In genomic region chr11:86161373-86162255, GRCh38 we compare ENCODE assay signal across 12 cellular contexts.
DNase-seq lines count a peak whose midpoint lies in the region; ATAC-seq and TF ChIP-seq lines count a peak whose summit lies in the region.
"Had no signal": no experiment of that assay in that cellular context is flagged by ENCODE, and none has a peak within 500 bp of the region (broad histone marks: within the 10 kb centered on the region; RNA-seq: fewer than 3 reads in every experiment).

No MANE protein-coding gene starts in this region.

- no peaks in the 10 kb centered on the region for H3K27me3 Mint-ChIP-seq in CD8-positive, alpha-beta memory T cell
- H3K27me3 Mint-ChIP-seq in WTC11 (ENCODE audit: low read depth) = no peaks in the 10 kb centered on the region

- H3K9ac ChIP-seq in fibroblast of lung (ENCODE audit: insufficient read depth, low read length) = no peak overlapping the region

- CTCF ChIA-PET in CD8-positive, alpha-beta memory T cell (lab: Charles Lee) = interaction anchor here (1.5 kb wide), 1 partner anchor 134 kb away, joined by 3 read pairs; no protein-coding TSS in a partner anchor
- CTCF ChIA-PET in WTC11 (lab: Charles Lee) = interaction anchor here (0.9 to 1.3 kb wide), 2 partner anchors 32 to 57 kb away, joined by 4 to 5 read pairs; no protein-coding TSS in a partner anchor

- H3K9me3 ChIP-seq in CD8-positive, alpha-beta memory T cell (ENCODE audit: low read length) = no peaks in the 10 kb centered on the region
- no peaks in the 10 kb centered on the region for H3K9me3 ChIP-seq in SJCRH30 (replicated peaks)
- no peaks in the 10 kb centered on the region for H3K9me3 ChIP-seq in fibroblast of lung (ENCODE audit: control insufficient read depth, insufficient read depth, low read depth, low read length)
- no peaks in the 10 kb centered on the region for H3K9me3 ChIP-seq in psoas muscle
- no peaks in the 10 kb centered on the region for H3K9me3 ChIP-seq in BE2C

- intact Hi-C loops in psoas muscle (cut with DNase I) = no loop called here

- H3K36me3 ChIP-seq in CD8-positive, alpha-beta memory T cell (ENCODE audit: insufficient read depth, low read length) = no peaks in the 10 kb centered on the region
- H3K36me3 ChIP-seq in SJCRH30 (no peaks in the 10 kb centered on the region), fibroblast of lung (ENCODE audit: control insufficient read depth, insufficient read depth, low read length) (no peaks in the 10 kb centered on the region), psoas muscle (ENCODE audit: insufficient read depth in 1 of 2, low read depth in 1 of 2) (no peaks in the 10 kb centered on the region), BE2C (no peaks in the 10 kb centered on the region)

- TF ChIP-seq CTCF in fibroblast of lung (conservative IDR thresholded peaks at IDR 0.05 in 1 of 2, IDR thresholded peaks at IDR 0.05 in 1 of 2; ENCODE audit: low read depth in 1 of 2, low read length in 2 of 2) (no peak), psoas muscle (IDR thresholded peaks at IDR 0.05) (no peak), BE2C (IDR thresholded peaks at IDR 0.05; ENCODE audit: low read depth, low read length) (no peak), WTC11 (IDR thresholded peaks at IDR 0.05) (no peak)

- no peaks in the 10 kb centered on the region for H4K20me1 ChIP-seq in fibroblast of lung (ENCODE audit: control insufficient read depth, extremely low read depth, insufficient read depth, low read length)

- H3K27me3 ChIP-seq in CD8-positive, alpha-beta memory T cell (ENCODE audit: insufficient read depth, low read length, poor library complexity, severe bottlenecking) = no peaks in the 10 kb centered on the region
- no peaks in the 10 kb centered on the region for H3K27me3 ChIP-seq in SJCRH30
- no peaks in the 10 kb centered on the region for H3K27me3 ChIP-seq in fibroblast of lung (ENCODE audit: control insufficient read depth, insufficient read depth, low read length)
- H3K27me3 ChIP-seq in psoas muscle (ENCODE audit: insufficient read depth in 3 of 3, low read length in 2 of 3) = no peaks in the 10 kb centered on the region
- H3K27me3 ChIP-seq in BE2C = no peaks in the 10 kb centered on the region

- H3K9me3 Mint-ChIP-seq in CD8-positive, alpha-beta memory T cell = no peaks in the 10 kb centered on the region
- peaks cover 5% of the 10 kb centered on the region; the same call in 1 of the 2 replicates for H3K9me3 Mint-ChIP-seq in WTC11
- H3K9me3 Mint-ChIP-seq: CD8-positive, alpha-beta T cell; neural crest cell had no signal

- POLR2A ChIA-PET in CD8-positive, alpha-beta memory T cell (lab: Charles Lee) = no interaction called here
- POLR2A ChIA-PET in WTC11 (lab: Charles Lee) = interaction anchor here (1.0 kb wide), 1 partner anchor 12 kb away, joined by 5 read pairs; no protein-coding TSS in a partner anchor

- DNase-seq in CD8-positive, alpha-beta memory T cell = no peak
- DNase-seq in SJCRH30 (peak in 1 of 2 experiments; percentile 59), fibroblast of lung (ENCODE audit: low read depth in 2 of 2) (no peak), psoas muscle (no peak), BE2C (no peak), retina (no peak), WTC11 (ENCODE audit: low spot score) (no peak)
- DNase-seq: activated CD4-positive, alpha-beta T cell treated with anti-CD3 and anti-CD28 coated beads, Interleukin-2, amount 10 ng/mL, durations not matched to agents 24 days and 14 days; CD8-positive, alpha-beta T cell; NCI-H2081 had no signal

- no peak for ATAC-seq in psoas muscle
- ATAC-seq in GM21526 (IDR thresholded peaks at IDR 0.05; ENCODE audit: low FRiP score, unreplicated experiment) = no peak
- ATAC-seq in WTC11 = no peak
- ATAC-seq: CD8-positive, alpha-beta T cell had no signal

- H3K4me2 ChIP-seq in fibroblast of lung (ENCODE audit: extremely low read depth, insufficient read depth, low read length) = no peak overlapping the region

- H3K27ac Mint-ChIP-seq in CD8-positive, alpha-beta memory T cell = no peak overlapping the region
- no peak overlapping the region for H3K27ac Mint-ChIP-seq in WTC11
- H3K27ac Mint-ChIP-seq: activated CD4-positive, alpha-beta T cell treated with anti-CD3 and anti-CD28 coated beads, Interleukin-2, amount 10 ng/mL, durations not matched to agents 24 days and 14 days; CD8-positive, alpha-beta T cell had no signal

- peak overlapping the region; percentile 59 for H3K27ac ChIP-seq in CD8-positive, alpha-beta memory T cell (ENCODE audit: low read depth, low read length)
- H3K27ac ChIP-seq in SJCRH30 (peak overlapping the region; percentile 65), fibroblast of lung (ENCODE audit: insufficient read depth, low read length) (peak overlapping the region; percentile 48), psoas muscle (peak overlapping the region; percentile 13)

- no peaks in the 10 kb centered on the region for H3K79me2 ChIP-seq in fibroblast of lung (ENCODE audit: control insufficient read depth, insufficient read depth, low read length)

- H3K4me3 ChIP-seq in CD8-positive, alpha-beta memory T cell (ENCODE audit: low read length) = no peak overlapping the region
- H3K4me3 ChIP-seq in SJCRH30 = no peak overlapping the region
- H3K4me3 ChIP-seq in fibroblast of lung (replicated peaks in 1 of 4; ENCODE audit: control extremely low read depth in 1 of 4, insufficient read depth in 1 of 4, low read depth in 3 of 4, low read length in 4 of 4) = no peak overlapping the region
- no peak overlapping the region for H3K4me3 ChIP-seq in psoas muscle
- H3K4me3 ChIP-seq in BE2C (ENCODE audit: low read depth, low read length) = no peak overlapping the region

- peak overlapping the region; percentile 73 for H2AFZ ChIP-seq in fibroblast of lung (ENCODE audit: low read length)

- no peak overlapping the region for H3K4me3 Mint-ChIP-seq in CD8-positive, alpha-beta memory T cell
- no peak overlapping the region for H3K4me3 Mint-ChIP-seq in WTC11
- H3K4me3 Mint-ChIP-seq: activated CD4-positive, alpha-beta T cell treated with anti-CD3 and anti-CD28 coated beads, Interleukin-2, amount 10 ng/mL, durations not matched to agents 24 days and 14 days; CD8-positive, alpha-beta T cell; neural crest cell had no signal

- no peaks in the 10 kb centered on the region for H3K4me1 ChIP-seq in CD8-positive, alpha-beta memory T cell (ENCODE audit: insufficient read depth, low read length)
- H3K4me1 ChIP-seq in SJCRH30 = peaks cover 48% of the 10 kb centered on the region
- H3K4me1 ChIP-seq in fibroblast of lung (ENCODE audit: control insufficient read depth, extremely low read depth, insufficient read depth, low read length) = peaks cover 10% of the 10 kb centered on the region
- no peaks in the 10 kb centered on the region for H3K4me1 ChIP-seq in psoas muscle
- peaks cover 5% of the 10 kb centered on the region for H3K4me1 ChIP-seq in BE2C

- peaks cover 0 to 4% (median 1%) of the 10 kb centered on the region in 3 donors for H3K36me3 Mint-ChIP-seq in CD8-positive, alpha-beta memory T cell
- no peaks in the 10 kb centered on the region for H3K36me3 Mint-ChIP-seq in WTC11
- H3K36me3 Mint-ChIP-seq: CD8-positive, alpha-beta T cell had no signal

- WGBS in psoas muscle, 3 donors = 66 to 74% (median 67%) methylated on average over 3 of the region's 3 CpGs

- peaks cover 0 to 14% (median 6%) of the 10 kb centered on the region in 3 donors for H3K4me1 Mint-ChIP-seq in CD8-positive, alpha-beta memory T cell
- peaks cover 13% of the 10 kb centered on the region for H3K4me1 Mint-ChIP-seq in WTC11

TF ChIP-seq in WTC11, 78 proteins besides CTCF, POLR2A, EP300 and RAD21:
- TF ChIP-seq SP1 (CRISPR knock-in tag; conservative IDR thresholded peaks at IDR 0.05) = no peak

Comparison
In these comparisons a context has a peak if more than half of its experiments do, and no peak if none do; other contexts are left out.
1. H3K27ac ChIP-seq: peak in every context shown above with its lines; median percentile 65 in SJCRH30; 59 in CD8-positive, alpha-beta memory T cell; 48 in fibroblast of lung; 13 in psoas muscle.